ENCODE assay signal across 2 cellular contexts in the genomic region with DNA sequence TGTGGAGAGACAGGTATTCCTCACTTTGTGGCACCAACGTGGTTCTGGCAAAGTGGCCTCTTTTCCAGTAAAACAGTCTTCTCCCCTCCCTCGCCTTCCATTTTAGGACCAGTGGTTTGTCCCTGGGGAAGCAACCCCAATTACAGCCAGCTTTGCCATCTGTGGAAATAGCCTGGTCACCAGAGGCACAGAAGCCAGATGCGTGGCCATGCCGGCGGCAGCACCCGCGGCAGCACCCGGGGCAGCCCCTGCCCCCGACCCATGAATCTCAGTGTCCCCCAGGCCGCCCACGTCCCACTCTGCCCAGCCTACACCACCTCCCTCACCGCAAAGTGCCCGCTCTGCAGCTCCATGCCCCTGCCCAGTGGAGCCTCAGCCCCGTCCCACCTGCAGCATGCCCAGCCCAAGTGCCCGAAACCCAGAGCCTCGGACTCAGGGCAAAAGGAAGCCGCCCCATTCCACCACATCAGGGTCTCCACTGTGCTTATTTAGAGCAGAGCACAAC.
TF ChIP-seq lines count a peak whose summit lies in the region.

No MANE protein-coding gene starts in this region.

TF ChIP-seq in H1, 55 proteins besides CTCF, POLR2A, EP300 and RAD21:
- TF ChIP-seq CEBPB (IDR thresholded peaks at IDR 0.05; ENCODE audit: low read depth, low read length) (no peak), PHF8 (conservative IDR thresholded peaks at IDR 0.05; ENCODE audit: low read depth, low read length) (no peak), GABPA (IDR thresholded peaks at IDR 0.05; ENCODE audit: borderline replicate concordance, insufficient read depth, low read length) (no peak), RXRA (IDR thresholded peaks at IDR 0.05; ENCODE audit: insufficient read depth, low read depth, low read length) (no peak), ASH2L (IDR thresholded peaks at IDR 0.05; ENCODE audit: low read length) (no peak), SIRT6 (IDR thresholded peaks at IDR 0.05; ENCODE audit: low read length) (no peak), ZNF274 (IDR thresholded peaks at IDR 0.05; ENCODE audit: borderline replicate concordance, extremely low read depth, low read length) (no peak)
- TF ChIP-seq, protein P1, sequence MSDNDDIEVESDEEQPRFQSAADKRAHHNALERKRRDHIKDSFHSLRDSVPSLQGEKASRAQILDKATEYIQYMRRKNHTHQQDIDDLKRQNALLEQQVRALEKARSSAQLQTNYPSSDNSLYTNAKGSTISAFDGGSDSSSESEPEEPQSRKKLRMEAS (IDR thresholded peaks at IDR 0.05): no peak
TF ChIP-seq in H1: peak in this region for 0.

TF ChIP-seq in HEK293T, 16 proteins besides CTCF, POLR2A, EP300 and RAD21:
- TF ChIP-seq L3MBTL2 (conservative IDR thresholded peaks at IDR 0.05) (no peak), ZNF384 (IDR thresholded peaks at IDR 0.05) (no peak), TARDBP (IDR thresholded peaks at IDR 0.05) (no peak), SUZ12 (IDR thresholded peaks at IDR 0.05) (no peak), FOXM1 (IDR thresholded peaks at IDR 0.05; ENCODE audit: borderline replicate concordance) (no peak), HDGF (IDR thresholded peaks at IDR 0.05; ENCODE audit: borderline replicate concordance) (no peak), SP1 (IDR thresholded peaks at IDR 0.05) (no peak), BHLHE40 (IDR thresholded peaks at IDR 0.05; ENCODE audit: borderline replicate concordance) (no peak), ELF4 (IDR thresholded peaks at IDR 0.05) (no peak), NFRKB (IDR thresholded peaks at IDR 0.05) (no peak), ARNT (IDR thresholded peaks at IDR 0.05) (no peak), FOXA1 (IDR thresholded peaks at IDR 0.05) (no peak), CTBP1 (IDR thresholded peaks at IDR 0.05; ENCODE audit: borderline replicate concordance) (no peak), FOXK2 (IDR thresholded peaks at IDR 0.05) (no peak), LEF1 (IDR thresholded peaks at IDR 0.05; ENCODE audit: borderline replicate concordance) (no peak)
- TF ChIP-seq, protein P2, sequence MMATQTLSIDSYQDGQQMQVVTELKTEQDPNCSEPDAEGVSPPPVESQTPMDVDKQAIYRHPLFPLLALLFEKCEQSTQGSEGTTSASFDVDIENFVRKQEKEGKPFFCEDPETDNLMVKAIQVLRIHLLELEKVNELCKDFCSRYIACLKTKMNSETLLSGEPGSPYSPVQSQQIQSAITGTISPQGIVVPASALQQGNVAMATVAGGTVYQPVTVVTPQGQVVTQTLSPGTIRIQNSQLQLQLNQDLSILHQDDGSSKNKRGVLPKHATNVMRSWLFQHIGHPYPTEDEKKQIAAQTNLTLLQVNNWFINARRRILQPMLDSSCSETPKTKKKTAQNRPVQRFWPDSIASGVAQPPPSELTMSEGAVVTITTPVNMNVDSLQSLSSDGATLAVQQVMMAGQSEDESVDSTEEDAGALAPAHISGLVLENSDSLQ (IDR thresholded peaks at IDR 0.05): no peak
